In the genomic region with DNA sequence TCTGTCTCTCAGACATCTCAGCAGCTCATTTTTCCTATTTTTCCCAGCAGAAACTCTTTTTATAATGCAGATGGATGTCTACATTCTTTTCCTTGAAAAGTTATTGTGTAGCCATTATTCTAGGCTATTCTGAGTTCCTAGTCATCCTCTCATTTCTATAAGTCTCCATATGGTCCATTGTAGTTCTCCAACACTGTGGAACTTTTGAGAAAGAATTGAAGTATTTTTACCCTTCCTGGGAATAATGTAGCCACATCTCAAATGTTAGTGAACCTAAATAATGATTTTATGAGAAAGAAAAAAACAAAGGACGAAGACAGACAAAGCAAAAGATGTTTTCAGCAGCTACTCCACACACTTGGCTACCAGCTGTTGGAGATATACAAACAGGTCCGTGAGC, we compare ENCODE assay signal across 23 cellular contexts. TPM values are rescaled to one million over a fixed set of nuclear protein-coding genes. Genes with fewer than 3 reads are reported as not detected.
DNase-seq lines count a peak whose midpoint lies in the region; ATAC-seq and TF ChIP-seq lines count a peak whose summit lies in the region.
"Had no signal": no experiment of that assay in that cellular context is flagged by ENCODE, and none has a peak within 500 bp of the region (broad histone marks: within the 10 kb centered on the region; RNA-seq: fewer than 3 reads in every experiment).

No MANE protein-coding gene starts in this region.

- H3K4me1 Mint-ChIP-seq in MCF 10A (ENCODE audit: insufficient read depth, unreplicated experiment) (peaks cover 15% of the 10 kb centered on the region), glutamatergic neuron (ENCODE audit: low read depth, unreplicated experiment) (no peaks in the 10 kb centered on the region)
- H3K4me1 Mint-ChIP-seq: CD4-positive, alpha-beta memory T cell had no signal

- H3K9me3 ChIP-seq in mammary epithelial cell (replicated peaks; ENCODE audit: insufficient read depth, low read length) (no peaks in the 10 kb centered on the region), HAP-1 (no peaks in the 10 kb centered on the region)
- H3K9me3 ChIP-seq: A549, BLaER1 had no signal

- BruUV-seq in MCF 10A (replicated peaks; lab: Mats Ljungman, UMichigan): no TSS peak
- BruUV-seq in mammary epithelial cell (replicated peaks; lab: Mats Ljungman, UMichigan): no TSS peak

- TF ChIP-seq CTCF in MCF 10A (IDR thresholded peaks at IDR 0.05; ENCODE audit: unreplicated experiment) (no peak), mammary epithelial cell (conservative IDR thresholded peaks at IDR 0.05 in 1 of 2, IDR thresholded peaks at IDR 0.05 in 1 of 2; ENCODE audit: extremely low read depth in 1 of 2, insufficient read depth in 1 of 2, low read depth in 1 of 2, low read length in 2 of 2) (no peak), glutamatergic neuron (IDR thresholded peaks at IDR 0.05; ENCODE audit: partially characterized antibody, unreplicated experiment) (no peak)

- H2AFZ ChIP-seq in mammary epithelial cell (ENCODE audit: low read depth, low read length): no peak overlapping the region
- H2AFZ ChIP-seq: GM23248 had no signal

- H4K20me1 ChIP-seq in mammary epithelial cell (ENCODE audit: insufficient read depth, low read length): no peaks in the 10 kb centered on the region
- H4K20me1 ChIP-seq: BLaER1 had no signal

- dilution Hi-C loops in mammary epithelial cell (cut with HindIII; ENCODE audit: low sequenced_read_pairs): no loop called here

- H3K27ac Mint-ChIP-seq in MCF 10A (ENCODE audit: low read depth, unreplicated experiment) (peak overlapping the region; percentile 40), glutamatergic neuron (ENCODE audit: unreplicated experiment) (peak overlapping the region; percentile 4)
- H3K27ac Mint-ChIP-seq: CD14-positive monocyte; CD4-positive, alpha-beta memory T cell had no signal

- peaks cover 14% of the 10 kb centered on the region for H3K79me2 ChIP-seq in mammary epithelial cell (ENCODE audit: insufficient read depth, low read length)

- 97% methylated on average over 2 of the region's 2 CpGs for WGBS in mammary epithelial cell (ENCODE audit: low coverage, missing lambda C conversion rate)

- H3K4me3 Mint-ChIP-seq in MCF 10A (ENCODE audit: unreplicated experiment) (no peak overlapping the region), glutamatergic neuron (ENCODE audit: unreplicated experiment) (no peak overlapping the region)
- H3K4me3 Mint-ChIP-seq: CD14-positive monocyte; CD4-positive, alpha-beta memory T cell had no signal

- no peak overlapping the region for H3K27ac ChIP-seq in mammary epithelial cell (ENCODE audit: insufficient read depth, low read depth, low read length)
- H3K27ac ChIP-seq in caudate nucleus (ENCODE audit: low read depth, low read length): no peak overlapping the region
- H3K27ac ChIP-seq: 22Rv1, A549, BLaER1, GM23248 had no signal

- H3K9ac ChIP-seq in mammary epithelial cell (ENCODE audit: insufficient read depth, low read length): no peak overlapping the region
- H3K9ac ChIP-seq: BLaER1, GM23248 had no signal

- CTCF ChIA-PET in MCF 10A (lab: Yijun Ruan, JAX) (interaction anchor here (0.5 to 2.8 kb wide), 8 partner anchors 8 to 285 kb away, joined by 3 to 9 read pairs (median 4); no protein-coding TSS in a partner anchor), mammary epithelial cell (lab: Charles Lee; ENCODE audit: low non-redundant PET) (no interaction called here)

- H3K36me3 Mint-ChIP-seq in MCF 10A (ENCODE audit: insufficient read depth, unreplicated experiment) (peaks cover 98% of the 10 kb centered on the region), glutamatergic neuron (ENCODE audit: unreplicated experiment) (peaks cover 6% of the 10 kb centered on the region)

- no peak overlapping the region for H3K4me2 ChIP-seq in mammary epithelial cell (ENCODE audit: insufficient read depth, low read depth, low read length)
- H3K4me2 ChIP-seq: A549, BLaER1 had no signal

- H3K27me3 Mint-ChIP-seq in MCF 10A (ENCODE audit: insufficient read depth, unreplicated experiment): no peaks in the 10 kb centered on the region
- peaks cover 2% of the 10 kb centered on the region for H3K27me3 Mint-ChIP-seq in glutamatergic neuron (ENCODE audit: unreplicated experiment)

- intact Hi-C loops in MCF 10A (cut with micrococcal nuclease) (no loop called here), mammary epithelial cell (cut with micrococcal nuclease) (no loop called here)

- H3K36me3 ChIP-seq in mammary epithelial cell (ENCODE audit: insufficient read depth, low read length) (peaks cover 52% of the 10 kb centered on the region), HAP-1 (replicated peaks) (peaks cover 18% of the 10 kb centered on the region)

- H3K4me3 ChIP-seq in mammary epithelial cell (replicated peaks in 1 of 3; ENCODE audit: insufficient read depth in 1 of 3, low read depth in 2 of 3, low read length in 3 of 3) (no peak overlapping the region), HAP-1 (no peak overlapping the region)
- H3K4me3 ChIP-seq: A549, BLaER1, GM12878, GM23248, K562 had no signal

- H3K9me3 Mint-ChIP-seq in MCF 10A (ENCODE audit: unreplicated experiment) (no peaks in the 10 kb centered on the region), glutamatergic neuron (ENCODE audit: unreplicated experiment) (peaks cover 1% of the 10 kb centered on the region)
- H3K9me3 Mint-ChIP-seq: CD4-positive, alpha-beta memory T cell had no signal

- ATAC-seq in HG03571 (IDR thresholded peaks at IDR 0.05; ENCODE audit: unreplicated experiment) (no peak), GM21423 (IDR thresholded peaks at IDR 0.05; ENCODE audit: unreplicated experiment) (no peak)
- ATAC-seq: A549, GM12878, K562 had no signal

- POLR2A ChIA-PET in MCF 10A (lab: Yijun Ruan, JAX): interaction anchor here (0.6 to 1.7 kb wide), 10 partner anchors 8 to 229 kb away, joined by 3 to 7 read pairs (median 3); a partner anchor contains a TSS

- DNase-seq in MCF 10A (ENCODE audit: unreplicated experiment) (no peak), mammary epithelial cell (no peak), HAP-1 (ENCODE audit: low spot score in 2 of 2) (peak; percentile 63 to 100), glutamatergic neuron (no peak), caudate nucleus (lab: John Stamatoyannopoulos, UW) (no peak)
- DNase-seq: AML-193; CD4-positive, alpha-beta memory T cell; DMS 273 treated with DMSO at 0.1 percent for 48 hours; DMS53; DND-41; EL; GM23248; H7; IMR-90 had no signal

- in situ Hi-C loops in mammary epithelial cell (cut with MboI; ENCODE audit: low sequenced_read_pairs in 2 of 2): no loop called here
- in situ Hi-C loops in HAP-1 (cut with MboI; ENCODE audit: low sequenced_read_pairs): no loop called here

- H3K4me1 ChIP-seq in mammary epithelial cell (ENCODE audit: insufficient read depth, low read length) (peaks cover 5% of the 10 kb centered on the region), HAP-1 (peaks cover 23% of the 10 kb centered on the region)
- H3K4me1 ChIP-seq: BLaER1 had no signal

- H3K27me3 ChIP-seq in mammary epithelial cell (ENCODE audit: insufficient read depth, low read length) (no peaks in the 10 kb centered on the region), HAP-1 (ENCODE audit: low read depth) (no peaks in the 10 kb centered on the region)
- H3K27me3 ChIP-seq: BLaER1 had no signal

RNA-seq across cellular contexts. Expression of a gene that starts 26.4 kb away (rescaled TPM):
- 0.25 and 0.68 TPM in 2 replicates for total RNA-seq in MCF 10A (2022)
- total RNA-seq in mammary epithelial cell: not detected
- polyA plus RNA-seq in mammary epithelial cell: not detected
- not detected for polyA minus RNA-seq in mammary epithelial cell
- total RNA-seq in glutamatergic neuron (ENCODE audit: unreplicated experiment): not detected
- total RNA-seq: G401, GM12878, GM23248, H7, IMR-90, K562 had no signal
- polyA plus RNA-seq: A549, GM12878, GM23248, IMR-90, K562 had no signal

RNA-seq across cellular contexts. Expression of a gene that starts 48.3 kb away (rescaled TPM):
- total RNA-seq in MCF 10A (2022) (25.1 and 30.5 TPM in 2 replicates), mammary epithelial cell (10 to 100 TPM; 26.5 to 27.2 TPM), glutamatergic neuron (ENCODE audit: unreplicated experiment) (2.4 TPM)
- 11.4 TPM for polyA plus RNA-seq in mammary epithelial cell
- 17.4 TPM for polyA minus RNA-seq in mammary epithelial cell
- total RNA-seq: GM23248 had no signal
- polyA plus RNA-seq: CD14-positive monocyte, GM23248, K562 had no signal

Comparison
In these comparisons a context has a peak if more than half of its experiments do, and no peak if none do; other contexts are left out.
1. DNase-seq: peak in HAP-1 (2 of 2); none in MCF 10A (single experiment), mammary epithelial cell (single experiment), glutamatergic neuron (single experiment) and caudate nucleus (0 of 61).